Comparison of ENCODE assay signal across 8 cellular contexts in the genomic region with DNA sequence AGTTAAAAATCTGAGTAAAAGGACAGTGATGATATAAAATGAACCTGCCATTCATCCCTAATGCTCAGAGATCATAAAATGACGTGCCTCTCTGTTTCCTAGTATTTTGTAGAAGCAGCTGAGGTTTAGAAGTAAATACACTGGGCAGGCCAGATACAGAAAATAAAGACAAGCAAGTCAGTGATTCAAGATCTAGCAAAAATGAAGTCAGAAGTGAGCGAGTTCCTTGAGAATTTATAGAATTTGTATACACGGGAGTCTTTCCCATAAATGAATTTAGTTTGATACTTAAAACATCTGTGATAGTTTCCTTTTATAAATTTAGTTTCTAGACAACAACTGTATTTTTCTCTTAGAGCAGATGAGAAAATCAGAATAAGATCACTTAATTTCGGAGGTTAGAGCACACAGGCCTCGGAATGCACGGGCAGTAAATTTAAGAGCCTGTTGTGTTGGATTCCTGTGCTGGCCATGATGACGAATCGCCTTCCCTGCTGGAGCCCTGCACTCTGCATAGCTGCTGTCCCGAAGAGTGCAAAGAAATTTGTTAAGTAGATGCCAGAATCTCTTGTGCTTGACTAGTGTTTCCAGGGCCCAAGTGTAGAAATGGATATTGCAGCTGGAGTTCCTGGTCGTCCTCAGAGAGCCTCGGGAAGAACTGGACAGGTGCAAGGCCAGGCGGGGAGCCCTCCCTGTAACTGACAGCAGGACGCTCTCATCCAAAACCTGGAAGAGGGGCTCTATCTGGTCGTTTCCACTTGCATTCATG.
A peak's percentile ranks its signal among the peaks of the same experiment; 100 is the strongest.
DNase-seq lines count a peak whose midpoint lies in the region; ATAC-seq, FAIRE-seq and TF ChIP-seq lines count a peak whose summit lies in the region.

No MANE protein-coding gene starts in this region.

- POLR2A ChIA-PET in CD4-positive, alpha-beta memory T cell (lab: Charles Lee; ENCODE audit: partially characterized antibody) = interaction anchor here (0.6 to 1.2 kb wide), 3 partner anchors 21 to 41 kb away, joined by 3 to 4 read pairs (median 3); no protein-coding TSS in a partner anchor
- POLR2A ChIA-PET in SK-N-SH (lab: Yijun Ruan, JAX) = no interaction called here

- H3K4me1 Mint-ChIP-seq in CD4-positive, alpha-beta memory T cell = peaks cover 53 to 83% (median 66%) of the 10 kb centered on the region in 4 donors
- H3K4me1 Mint-ChIP-seq in neural progenitor cell = peaks cover 60% of the 10 kb centered on the region

- peaks cover 74% of the 10 kb centered on the region for H4K20me1 ChIP-seq in SK-N-SH (ENCODE audit: insufficient read depth)
- no peaks in the 10 kb centered on the region for H4K20me1 ChIP-seq in neural progenitor cell (ENCODE audit: low read depth)

- FAIRE-seq in HTR-8/SVneo (lab: Jason Lieb, UNC) = no peak

- no peaks in the 10 kb centered on the region for H3K9me2 ChIP-seq in SK-N-SH

- no peak overlapping the region for H3K27ac ChIP-seq in CD4-positive, alpha-beta memory T cell (ENCODE audit: low read depth, low read length)
- H3K27ac ChIP-seq in SK-N-SH (ENCODE audit: low read depth in 2 of 2, low read length in 1 of 2) (peak overlapping the region in 1 of 2 experiments; percentile 23; a peak in 1 of 4 replicates), neural progenitor cell (no peak overlapping the region)

- no peak for TF ChIP-seq EP300 in SK-N-SH (IDR thresholded peaks at IDR 0.05; ENCODE audit: borderline replicate concordance in 1 of 2, low read depth in 1 of 2, low read length in 1 of 2)

- H3K36me3 Mint-ChIP-seq in CD4-positive, alpha-beta memory T cell = peaks cover 32 to 50% of the 10 kb centered on the region in 2 donors
- peaks cover 6% of the 10 kb centered on the region for H3K36me3 Mint-ChIP-seq in neural progenitor cell

- H3K4me2 ChIP-seq in SK-N-SH (no peak overlapping the region; the same call in 1 of the 2 replicates), neural progenitor cell (peak overlapping the region; percentile 29)

- H3K4me1 ChIP-seq in CD4-positive, alpha-beta memory T cell (ENCODE audit: insufficient read depth, low read length) = peaks cover 37% of the 10 kb centered on the region
- H3K4me1 ChIP-seq in SK-N-SH (ENCODE audit: control insufficient read depth in 1 of 2, insufficient read depth in 2 of 2, low read depth in 1 of 2, low read length in 1 of 2) (peaks cover 27 to 44% of the 10 kb centered on the region in 2 experiments), neural progenitor cell (peaks cover 12% of the 10 kb centered on the region)

- H3K9ac ChIP-seq in SK-N-SH = no peak overlapping the region
- H3K9ac ChIP-seq in neural progenitor cell = no peak overlapping the region

- no peak overlapping the region for H3K4me3 ChIP-seq in CD4-positive, alpha-beta memory T cell (ENCODE audit: low read length in 2 of 2)
- H3K4me3 ChIP-seq in SK-N-SH (ENCODE audit: low read depth in 2 of 2, low read length in 1 of 2) (no peak overlapping the region), fibroblast of the aortic adventitia (ENCODE audit: low read depth, low read length) (no peak overlapping the region), neural progenitor cell (no peak overlapping the region)

- H3K27me3 ChIP-seq in CD4-positive, alpha-beta memory T cell (ENCODE audit: insufficient read depth, low read length) = no peaks in the 10 kb centered on the region
- H3K27me3 ChIP-seq in SK-N-SH (ENCODE audit: insufficient read depth) (no peaks in the 10 kb centered on the region), neural progenitor cell (no peaks in the 10 kb centered on the region)

- no peak for TF ChIP-seq RAD21 in SK-N-SH (IDR thresholded peaks at IDR 0.05; ENCODE audit: low read length)

- TF ChIP-seq CTCF in SK-N-SH (IDR thresholded peaks at IDR 0.05) = no peak
- TF ChIP-seq CTCF in fibroblast of the aortic adventitia (IDR thresholded peaks at IDR 0.05; ENCODE audit: insufficient read depth, low read length) = no peak
- TF ChIP-seq CTCF in neural progenitor cell (IDR thresholded peaks at IDR 0.05) = no peak

- CTCF ChIA-PET in CD4-positive, alpha-beta memory T cell (lab: Charles Lee; ENCODE audit: partially characterized antibody) = interaction anchor here (1.7 to 3.6 kb wide), 2 partner anchors 30 to 42 kb away, joined by 5 to 16 read pairs; no protein-coding TSS in a partner anchor
- CTCF ChIA-PET in SK-N-SH (lab: Yijun Ruan, JAX) = interaction anchor here (0.5 to 1.2 kb wide), 3 partner anchors 30 to 143 kb away, joined by 3 to 4 read pairs (median 4); no protein-coding TSS in a partner anchor

- H3K27me3 Mint-ChIP-seq in CD4-positive, alpha-beta memory T cell = no peaks in the 10 kb centered on the region
- no peaks in the 10 kb centered on the region for H3K27me3 Mint-ChIP-seq in neural progenitor cell (ENCODE audit: insufficient read depth, low read depth)

- intact Hi-C loops in CD4-positive, alpha-beta memory T cell (cut with micrococcal nuclease) = no loop called here

- H3F3A ChIP-seq in SK-N-SH (replicated peaks; ENCODE audit: insufficient read depth) (peaks cover 11% of the 10 kb centered on the region), neural progenitor cell (ENCODE audit: low read depth) (peaks cover 4% of the 10 kb centered on the region)

- ATAC-seq in HG02884 (IDR thresholded peaks at IDR 0.05; ENCODE audit: unreplicated experiment) = no peak

- H3K79me2 ChIP-seq in SK-N-SH (ENCODE audit: insufficient read depth) (peaks cover 100% of the 10 kb centered on the region), neural progenitor cell (ENCODE audit: low read depth) (no peaks in the 10 kb centered on the region)

- H2AFZ ChIP-seq in SK-N-SH (ENCODE audit: low read depth) (no peak overlapping the region), neural progenitor cell (replicated peaks) (no peak overlapping the region)

- peak overlapping the region in 4 of 8 donors; percentile 31 to 37 (median 34) for H3K4me3 Mint-ChIP-seq in CD4-positive, alpha-beta memory T cell
- peak overlapping the region; percentile 77 for H3K4me3 Mint-ChIP-seq in neural progenitor cell

- no peaks in the 10 kb centered on the region for H3K36me3 ChIP-seq in CD4-positive, alpha-beta memory T cell (ENCODE audit: insufficient read depth, low read length)
- H3K36me3 ChIP-seq in SK-N-SH (replicated peaks in 1 of 2; ENCODE audit: control insufficient read depth in 1 of 2, insufficient read depth in 2 of 2, low read length in 1 of 2) (peaks cover 11 to 27% of the 10 kb centered on the region in 2 experiments), neural progenitor cell (no peaks in the 10 kb centered on the region)

- no peaks in the 10 kb centered on the region for H3K9me3 Mint-ChIP-seq in CD4-positive, alpha-beta memory T cell
- no peaks in the 10 kb centered on the region for H3K9me3 Mint-ChIP-seq in neural progenitor cell

- no peaks in the 10 kb centered on the region for H3K9me3 ChIP-seq in CD4-positive, alpha-beta memory T cell (ENCODE audit: control insufficient read depth in 1 of 2, low read length in 2 of 2)
- no peaks in the 10 kb centered on the region for H3K9me3 ChIP-seq in SK-N-SH
- H3K9me3 ChIP-seq in neural progenitor cell (ENCODE audit: low read depth) = no peaks in the 10 kb centered on the region

- peak overlapping the region; percentile 12 to 88 (median 64) for H3K27ac Mint-ChIP-seq in CD4-positive, alpha-beta memory T cell
- peak overlapping the region; percentile 97 for H3K27ac Mint-ChIP-seq in neural progenitor cell

- DNase-seq in CD4-positive, alpha-beta memory T cell = no peak
- DNase-seq in SK-N-SH (no peak), fibroblast of the aortic adventitia (ENCODE audit: low read depth) (peak; percentile 73), neural progenitor cell (ENCODE audit: low spot score) (peak; percentile 61), HTR-8/SVneo (ENCODE audit: insufficient read length, low spot score) (no peak), SK-N-DZ (ENCODE audit: low spot score) (no peak)
- no peak for DNase-seq in stimulated activated CD4-positive, alpha-beta T cell treated with anti-CD3 and anti-CD28 coated beads, Interleukin-15, amount 100 ng/mL, for 24 hours

- WGBS in SK-N-SH (ENCODE audit: low lambda C conversion rate) = 87% methylated on average over 14 of the region's 14 CpGs

TF ChIP-seq in SK-N-SH, 30 proteins besides CTCF, POLR2A, EP300 and RAD21:
- TF ChIP-seq, protein P1, sequence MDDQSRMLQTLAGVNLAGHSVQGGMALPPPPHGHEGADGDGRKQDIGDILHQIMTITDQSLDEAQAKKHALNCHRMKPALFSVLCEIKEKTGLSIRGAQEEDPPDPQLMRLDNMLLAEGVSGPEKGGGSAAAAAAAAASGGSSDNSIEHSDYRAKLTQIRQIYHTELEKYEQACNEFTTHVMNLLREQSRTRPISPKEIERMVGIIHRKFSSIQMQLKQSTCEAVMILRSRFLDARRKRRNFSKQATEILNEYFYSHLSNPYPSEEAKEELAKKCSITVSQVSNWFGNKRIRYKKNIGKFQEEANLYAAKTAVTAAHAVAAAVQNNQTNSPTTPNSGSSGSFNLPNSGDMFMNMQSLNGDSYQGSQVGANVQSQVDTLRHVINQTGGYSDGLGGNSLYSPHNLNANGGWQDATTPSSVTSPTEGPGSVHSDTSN (IDR thresholded peaks at IDR 0.05) = 0 out of 2 replicates have a peak, but pooled peaks have one; percentile 4
- TF ChIP-seq JUND (IDR thresholded peaks at IDR 0.05) = no peak
- TF ChIP-seq, protein P2, sequence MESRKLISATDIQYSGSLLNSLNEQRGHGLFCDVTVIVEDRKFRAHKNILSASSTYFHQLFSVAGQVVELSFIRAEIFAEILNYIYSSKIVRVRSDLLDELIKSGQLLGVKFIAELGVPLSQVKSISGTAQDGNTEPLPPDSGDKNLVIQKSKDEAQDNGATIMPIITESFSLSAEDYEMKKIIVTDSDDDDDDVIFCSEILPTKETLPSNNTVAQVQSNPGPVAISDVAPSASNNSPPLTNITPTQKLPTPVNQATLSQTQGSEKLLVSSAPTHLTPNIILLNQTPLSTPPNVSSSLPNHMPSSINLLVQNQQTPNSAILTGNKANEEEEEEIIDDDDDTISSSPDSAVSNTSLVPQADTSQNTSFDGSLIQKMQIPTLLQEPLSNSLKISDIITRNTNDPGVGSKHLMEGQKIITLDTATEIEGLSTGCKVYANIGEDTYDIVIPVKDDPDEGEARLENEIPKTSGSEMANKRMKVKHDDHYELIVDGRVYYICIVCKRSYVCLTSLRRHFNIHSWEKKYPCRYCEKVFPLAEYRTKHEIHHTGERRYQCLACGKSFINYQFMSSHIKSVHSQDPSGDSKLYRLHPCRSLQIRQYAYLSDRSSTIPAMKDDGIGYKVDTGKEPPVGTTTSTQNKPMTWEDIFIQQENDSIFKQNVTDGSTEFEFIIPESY (IDR thresholded peaks at IDR 0.05; ENCODE audit: borderline replicate concordance, low read depth) = no peak

Comparison
In these comparisons a context has a peak if more than half of its experiments do, and no peak if none do; other contexts are left out.
1. DNase-seq: peak in fibroblast of the aortic adventitia (single experiment) and neural progenitor cell (single experiment); none in CD4-positive, alpha-beta memory T cell (0 of 5), SK-N-SH (single experiment), stimulated activated CD4-positive, alpha-beta T cell treated with anti-CD3 and anti-CD28 coated beads, Interleukin-15, amount 100 ng/mL, for 24 hours (single experiment), HTR-8/SVneo (single experiment) and SK-N-DZ (single experiment).